Comparison of ENCODE assay signal across 12 cellular contexts in genomic region chrX:153673398-153674218, GRCh38. TPM values are rescaled to one million over a fixed set of nuclear protein-coding genes. Genes with fewer than 3 reads are reported as not detected.
DNase-seq lines count a peak whose midpoint lies in the region; ATAC-seq and TF ChIP-seq lines count a peak whose summit lies in the region.
"Had no signal": no experiment of that assay in that cellular context is flagged by ENCODE, and none has a peak within 500 bp of the region (broad histone marks: within the 10 kb centered on the region; RNA-seq: fewer than 3 reads in every experiment).

Gene PNCK (minus strand): TSS chrX:153673813. CDS start chrX:153673076, 737 bp downstream.

- POLR2A ChIA-PET in CD8-positive, alpha-beta T cell (lab: Charles Lee), result no interaction called here

- CTCF ChIA-PET in CD8-positive, alpha-beta T cell (lab: Charles Lee), result no interaction called here

- H3K27ac Mint-ChIP-seq in CD8-positive, alpha-beta T cell, result no peak within 1 kb of the TSS
- H3K27ac Mint-ChIP-seq in endothelial cell (ENCODE audit: unreplicated experiment), result no peak within 1 kb of the TSS

- no peak for ATAC-seq in CD8-positive, alpha-beta T cell
- ATAC-seq in HG03095 (IDR thresholded peaks at IDR 0.05; ENCODE audit: unreplicated experiment) (no peak), GM18870 (IDR thresholded peaks at IDR 0.05; ENCODE audit: unreplicated experiment) (no peak)

- H3K27me3 ChIP-seq in CD8-positive, alpha-beta T cell (ENCODE audit: insufficient read depth, low read length), result no peaks in the 10 kb centered on the region
- H3K27me3 ChIP-seq in HUES6 (ENCODE audit: control insufficient read depth, insufficient read depth, low read length), result peaks cover 17% of the 10 kb centered on the region; the same call in 1 of the 2 replicates

- H3K4me1 ChIP-seq in CD8-positive, alpha-beta T cell (ENCODE audit: insufficient read depth, low read length), result no peaks in the 10 kb centered on the region
- peaks cover 9% of the 10 kb centered on the region; the same call in 1 of the 2 replicates for H3K4me1 ChIP-seq in HUES6 (ENCODE audit: control insufficient read depth, insufficient read depth, low read length)
- H3K4me1 ChIP-seq: heart right ventricle had no signal

- no peak for DNase-seq in CD8-positive, alpha-beta T cell
- DNase-seq in endothelial cell (ENCODE audit: low spot score) (no peak), occipital lobe (lab: John Stamatoyannopoulos, UW) (no peak), NCI-H1694 (lab: John Stamatoyannopoulos, UW) (no peak)
- DNase-seq: activated CD4-positive, alpha-beta T cell treated with anti-CD3 and anti-CD28 coated beads, Interleukin-2, amount 50 U/mL, for 48 hours; effector CD8-positive, alpha-beta T cell; GOT3; heart right ventricle; NCI-H1930 had no signal

- H3K27ac ChIP-seq in CD8-positive, alpha-beta T cell (ENCODE audit: low read depth, low read length), result no peak within 1 kb of the TSS
- no peak within 1 kb of the TSS for H3K27ac ChIP-seq in HUES6 (ENCODE audit: low read depth, low read length)
- H3K27ac ChIP-seq: heart right ventricle had no signal

- peaks cover 4% of the 10 kb centered on the region for H3K4me1 Mint-ChIP-seq in CD8-positive, alpha-beta T cell (ENCODE audit: low read depth)
- no peaks in the 10 kb centered on the region for H3K4me1 Mint-ChIP-seq in endothelial cell (ENCODE audit: unreplicated experiment)

- intact Hi-C loops in CD8-positive, alpha-beta T cell (cut with DNase I, micrococcal nuclease), result no loop called here

- no peak within 1 kb of the TSS for H3K4me3 ChIP-seq in CD8-positive, alpha-beta T cell (ENCODE audit: low read depth, low read length)
- H3K4me3 ChIP-seq in HUES6 (ENCODE audit: low read depth, low read length), result peak within 1 kb of the TSS; percentile 27
- H3K4me3 ChIP-seq: heart right ventricle had no signal

- no peaks in the 10 kb centered on the region for H3K9me3 Mint-ChIP-seq in CD8-positive, alpha-beta T cell
- H3K9me3 Mint-ChIP-seq in endothelial cell (ENCODE audit: unreplicated experiment), result no peaks in the 10 kb centered on the region

- peaks cover 13% of the 10 kb centered on the region for H3K27me3 Mint-ChIP-seq in CD8-positive, alpha-beta T cell (ENCODE audit: low read depth)
- H3K27me3 Mint-ChIP-seq in endothelial cell (ENCODE audit: unreplicated experiment), result peaks cover 3% of the 10 kb centered on the region

- no peaks in the 10 kb centered on the region for H3K9me3 ChIP-seq in CD8-positive, alpha-beta T cell (ENCODE audit: low read length)
- peaks cover 15% of the 10 kb centered on the region; the same call in 1 of the 2 replicates for H3K9me3 ChIP-seq in HUES6 (ENCODE audit: control insufficient read depth, insufficient read depth, low read depth, low read length)
- H3K9me3 ChIP-seq: heart right ventricle had no signal

- TF ChIP-seq CTCF in CD8-positive, alpha-beta T cell (IDR thresholded peaks at IDR 0.05), result no peak
- no peak for TF ChIP-seq CTCF in endothelial cell (IDR thresholded peaks at IDR 0.05; ENCODE audit: unreplicated experiment)

- no peaks in the 10 kb centered on the region for H3K36me3 Mint-ChIP-seq in CD8-positive, alpha-beta T cell
- no peaks in the 10 kb centered on the region for H3K36me3 Mint-ChIP-seq in endothelial cell (ENCODE audit: low read depth, unreplicated experiment)

- no peak within 1 kb of the TSS for H3K9ac ChIP-seq in HUES6 (ENCODE audit: low read length)

- H3K36me3 ChIP-seq in CD8-positive, alpha-beta T cell (ENCODE audit: insufficient read depth, low read length), result no peaks in the 10 kb centered on the region
- H3K36me3 ChIP-seq in HUES6 (ENCODE audit: control insufficient read depth, insufficient read depth, low read length), result no peaks in the 10 kb centered on the region
- H3K36me3 ChIP-seq: heart right ventricle had no signal

- H3K4me3 Mint-ChIP-seq in CD8-positive, alpha-beta T cell, result peak within 1 kb of the TSS; percentile 60
- peak within 1 kb of the TSS; percentile 47 for H3K4me3 Mint-ChIP-seq in endothelial cell (ENCODE audit: unreplicated experiment)

RNA-seq across cellular contexts. Expression of gene PNCK, which starts in this region (rescaled TPM):
- total RNA-seq in CD8-positive, alpha-beta T cell, result under 1 TPM; 0.44 to 0.68 TPM
- total RNA-seq in endothelial cell (ENCODE audit: unreplicated experiment) (0.41 TPM), occipital lobe (27.5 TPM)

Comparison
In these comparisons a context has a peak if more than half of its experiments do, and no peak if none do; other contexts are left out.
1. RNA of gene PNCK (total RNA-seq): 27.5 TPM in occipital lobe (single experiment); 0.44 to 0.68 TPM in CD8-positive, alpha-beta T cell and 0.41 TPM in endothelial cell (single experiment); every median in the first group is over 10 times any median in the second.